In genomic region chr1:145872421-145872891, GRCh38 we compare ENCODE assay signal across 7 cellular contexts. TPM values are rescaled to one million over a fixed set of nuclear protein-coding genes. Genes with fewer than 3 reads are reported as not detected.
DNase-seq lines count a peak whose midpoint lies in the region; ATAC-seq and TF ChIP-seq lines count a peak whose summit lies in the region.

No MANE protein-coding gene starts in this region.

- peak in 2 of 3 donors; percentile 19 to 61 for DNase-seq in Peyer's patch
- peak; percentile 19 for DNase-seq in medulla oblongata (ENCODE audit: extremely low spot score)
- no peak for DNase-seq in thoracic aorta (ENCODE audit: low spot score)
- no peak for DNase-seq in NCI-H774 (lab: John Stamatoyannopoulos, UW)
- DNase-seq in DMS53 treated with DMSO at 0.1 percent for 48 hours (lab: John Stamatoyannopoulos, UW; ENCODE audit: unreplicated experiment): no peak
- no peak for DNase-seq in NCI-H69 (lab: John Stamatoyannopoulos, UW)

- peak overlapping the region; percentile 67 for H3K4me3 Mint-ChIP-seq in dendritic cell treated with granulocyte-macrophage colony-stimulating factor and Interleukin-4, amounts not matched to agents 40 ng/mL and 50 ng/mL, for 4 days

- peaks cover 29% of the 10 kb centered on the region for H3K27me3 Mint-ChIP-seq in dendritic cell treated with granulocyte-macrophage colony-stimulating factor and Interleukin-4, amounts not matched to agents 40 ng/mL and 50 ng/mL, for 4 days

- H3K4me1 ChIP-seq in Peyer's patch: peaks cover 0 to 9% (median 3%) of the 10 kb centered on the region in 4 donors
- peaks cover 7 to 35% of the 10 kb centered on the region in 2 donors for H3K4me1 ChIP-seq in thoracic aorta (ENCODE audit: control insufficient read depth in 1 of 2, low read depth in 2 of 2)

- H3K4me3 ChIP-seq in Peyer's patch: peak overlapping the region; percentile 34 to 57 (median 46)
- peak overlapping the region; percentile 71 for H3K4me3 ChIP-seq in thoracic aorta

- H3K36me3 ChIP-seq in Peyer's patch (no peaks in the 10 kb centered on the region), thoracic aorta (peaks cover 6% of the 10 kb centered on the region)

- peaks cover 19% of the 10 kb centered on the region for H3K4me1 Mint-ChIP-seq in dendritic cell treated with granulocyte-macrophage colony-stimulating factor and Interleukin-4, amounts not matched to agents 40 ng/mL and 50 ng/mL, for 4 days (ENCODE audit: low read depth)

- peak overlapping the region; percentile 88 for H3K27ac Mint-ChIP-seq in dendritic cell treated with granulocyte-macrophage colony-stimulating factor and Interleukin-4, amounts not matched to agents 40 ng/mL and 50 ng/mL, for 4 days

- intact Hi-C loops in dendritic cell treated with granulocyte-macrophage colony-stimulating factor and Interleukin-4, amounts not matched to agents 40 ng/mL and 50 ng/mL, for 4 days (cut with micrococcal nuclease): no loop called here

- H3K27ac ChIP-seq in Peyer's patch (peak overlapping the region; percentile 59 to 85 (median 66)), thoracic aorta (peak overlapping the region; percentile 76 to 89)

- H3K27me3 ChIP-seq in Peyer's patch (no peaks in the 10 kb centered on the region), thoracic aorta (replicated peaks; ENCODE audit: insufficient read depth) (no peaks in the 10 kb centered on the region)

- ATAC-seq in thoracic aorta (ENCODE audit: insufficient number of reproducible peaks, low FRiP score, low read depth): no peak

- no peaks in the 10 kb centered on the region for H3K9me3 Mint-ChIP-seq in dendritic cell treated with granulocyte-macrophage colony-stimulating factor and Interleukin-4, amounts not matched to agents 40 ng/mL and 50 ng/mL, for 4 days

- no peak for TF ChIP-seq CTCF in Peyer's patch (IDR thresholded peaks at IDR 0.05)
- no peak for TF ChIP-seq CTCF in thoracic aorta (IDR thresholded peaks at IDR 0.05)

- no peak for TF ChIP-seq POLR2A in Peyer's patch (IDR thresholded peaks at IDR 0.05)

- H3K9me3 ChIP-seq in Peyer's patch (no peaks in the 10 kb centered on the region), thoracic aorta (no peaks in the 10 kb centered on the region)

- H3K36me3 Mint-ChIP-seq in dendritic cell treated with granulocyte-macrophage colony-stimulating factor and Interleukin-4, amounts not matched to agents 40 ng/mL and 50 ng/mL, for 4 days (ENCODE audit: low read depth): no peaks in the 10 kb centered on the region

RNA-seq across cellular contexts. Expression of gene ANKRD35, which starts 13.2 kb away (rescaled TPM):
- 1 to 10 TPM in 2 of 4 donors, under 1 TPM in 1, not detected in 1; 0.85 to 7.4 (median 1.2) TPM for total RNA-seq in Peyer's patch
- 10 to 100 TPM in 1 of 2 donors, 1 to 10 TPM in 1; 9.6 to 15.7 TPM for total RNA-seq in thoracic aorta

RNA-seq across cellular contexts. Expression of gene PIAS3, which starts 13.6 kb away (rescaled TPM):
- 10 to 100 TPM in 3 of 4 donors, 1 to 10 TPM in 1; 8.9 to 35.5 (median 17.2) TPM for total RNA-seq in Peyer's patch
- total RNA-seq in thoracic aorta: 10 to 100 TPM; 34.4 to 60.1 TPM

RNA-seq across cellular contexts. Expression of gene NUDT17, which starts 27.0 kb away (rescaled TPM):
- total RNA-seq in Peyer's patch (1 to 10 TPM in 3 of 4 donors, not detected in 1; 1.9 to 2.3 (median 2.0) TPM), thoracic aorta (10 to 100 TPM in 1 of 2 donors, 1 to 10 TPM in 1; 3.6 to 19.1 TPM)

RNA-seq across cellular contexts. Expression of gene ITGA10, which starts 37.4 kb away (rescaled TPM):
- total RNA-seq in Peyer's patch: 10 to 100 TPM in 3 of 4 donors, 1 to 10 TPM in 1; 4.2 to 23.9 (median 22.9) TPM
- total RNA-seq in thoracic aorta: 100 to 1,000 TPM; 156 to 267 TPM

RNA-seq across cellular contexts. Expression of gene PEX11B, which starts 46.1 kb away (rescaled TPM):
- total RNA-seq in Peyer's patch: 10 to 100 TPM; 21.5 to 33.8 (median 27.1) TPM
- 10 to 100 TPM; 21.7 to 25.3 TPM for total RNA-seq in thoracic aorta

Comparison
In these comparisons a context has a peak if more than half of its experiments do, and no peak if none do; other contexts are left out.
1. DNase-seq: peak in Peyer's patch (2 of 3) and medulla oblongata (single experiment); none in thoracic aorta (single experiment), NCI-H774 (single experiment), DMS53 treated with DMSO at 0.1 percent for 48 hours (single experiment) and NCI-H69 (single experiment).